Comparison of ENCODE assay signal across 30 cellular contexts in genomic region chr1:51790385-51790784, GRCh38.
A peak's percentile ranks its signal among the peaks of the same experiment; 100 is the strongest.
DNase-seq lines count a peak whose midpoint lies in the region; FAIRE-seq and TF ChIP-seq lines count a peak whose summit lies in the region.
"Had no signal": no experiment of that assay in that cellular context is flagged by ENCODE, and none has a peak within 500 bp of the region (broad histone marks: within the 10 kb centered on the region; RNA-seq: fewer than 3 reads in every experiment).

No MANE protein-coding gene starts in this region.

- no peaks in the 10 kb centered on the region for H3K27me3 ChIP-seq in bronchial epithelial cell (ENCODE audit: control insufficient read depth, insufficient read depth, low read length)
- H3K27me3 ChIP-seq: neutrophil, tibial artery had no signal

- H3K4me3 ChIP-seq in bronchial epithelial cell (ENCODE audit: low read depth, low read length), result no peak overlapping the region
- H3K4me3 ChIP-seq: A549, prostate gland, tibial artery had no signal

- H3K4me1 Mint-ChIP-seq in activated naive CD4-positive, alpha-beta T cell treated with anti-CD3 and anti-CD28 coated beads, Interleukin-2, amount 50 U/mL, for 24 hours, result peaks cover 6% of the 10 kb centered on the region
- peaks cover 40% of the 10 kb centered on the region for H3K4me1 Mint-ChIP-seq in progenitor cell of endocrine pancreas (ENCODE audit: low read depth)
- H3K4me1 Mint-ChIP-seq: central memory CD8-positive, alpha-beta T cell had no signal

- TF ChIP-seq POLR2A in GM19193 (IDR thresholded peaks at IDR 0.05; ENCODE audit: extremely low read depth, insufficient read depth, insufficient read length), result peak; percentile 34

- FAIRE-seq in bronchial epithelial cell (lab: Jason Lieb, UNC), result no peak
- FAIRE-seq: A549, astrocyte, G401.6, H54 had no signal

- H3K36me3 ChIP-seq in bronchial epithelial cell (ENCODE audit: control insufficient read depth, insufficient read depth, low read length), result peaks cover 31% of the 10 kb centered on the region

- H3K27me3 Mint-ChIP-seq in activated naive CD4-positive, alpha-beta T cell treated with anti-CD3 and anti-CD28 coated beads, Interleukin-2, amount 50 U/mL, for 24 hours, result no peaks in the 10 kb centered on the region
- H3K27me3 Mint-ChIP-seq in progenitor cell of endocrine pancreas, result no peaks in the 10 kb centered on the region
- H3K27me3 Mint-ChIP-seq: central memory CD8-positive, alpha-beta T cell; stimulated activated naive CD8-positive, alpha-beta T cell treated with anti-CD3 and anti-CD28 coated beads, Interleukin-15, Interleukin-2, amounts not matched to agents 100 ng/mL and 50 ng/mL, for 24 hours had no signal

- DNase-seq in activated naive CD4-positive, alpha-beta T cell (lab: John Stamatoyannopoulos, UW), result no peak
- DNase-seq in bronchial epithelial cell (ENCODE audit: low read depth) (peak; percentile 17), progenitor cell of endocrine pancreas (ENCODE audit: low spot score, unreplicated experiment) (no peak), NCI-H2171 (lab: John Stamatoyannopoulos, UW) (no peak), NCI-H446 (lab: John Stamatoyannopoulos, UW) (no peak)
- DNase-seq in activated T-cell treated with anti-CD3 and anti-CD28 coated beads, Interleukin-2, amount 50 U/mL, for 1 hour, result no peak
- DNase-seq: activated CD4-positive, alpha-beta T cell treated with anti-CD3 and anti-CD28 coated beads for 4 hours; COR-L47; dermis blood vessel endothelial cell; KG1; mesenchymal stem cell; MM.1S; NCI-H1417; NCI-H2081 treated with DMSO at 0.1 percent for 48 hours; NCI-H345; NCI-H774; stimulated activated CD4-positive, alpha-beta T cell treated with anti-CD3 and anti-CD28 coated beads, Interleukin-4, amount 100 ng/mL, for 4 hours; T-helper 9 cell; tibial artery had no signal

- TF ChIP-seq CTCF in bronchial epithelial cell (IDR thresholded peaks at IDR 0.05; ENCODE audit: insufficient read depth, low read length, severe bottlenecking) (no peak), progenitor cell of endocrine pancreas (IDR thresholded peaks at IDR 0.05; ENCODE audit: unreplicated experiment) (no peak)

- peak overlapping the region; percentile 18 for H3K27ac Mint-ChIP-seq in activated naive CD4-positive, alpha-beta T cell treated with anti-CD3 and anti-CD28 coated beads, Interleukin-2, amount 50 U/mL, for 24 hours
- H3K27ac Mint-ChIP-seq in progenitor cell of endocrine pancreas, result peak overlapping the region; percentile 23

- no peaks in the 10 kb centered on the region for H3K9me3 Mint-ChIP-seq in activated naive CD4-positive, alpha-beta T cell treated with anti-CD3 and anti-CD28 coated beads, Interleukin-2, amount 50 U/mL, for 24 hours
- H3K9me3 Mint-ChIP-seq in progenitor cell of endocrine pancreas (ENCODE audit: low read depth), result no peaks in the 10 kb centered on the region
- H3K9me3 Mint-ChIP-seq: activated naive CD4-positive, alpha-beta T cell treated with anti-CD3 and anti-CD28 coated beads, Interleukin-2, amount 50 U/mL, for 72 hours; central memory CD8-positive, alpha-beta T cell; stimulated activated naive CD8-positive, alpha-beta T cell treated with anti-CD3 and anti-CD28 coated beads, Interleukin-15, Interleukin-2, amounts not matched to agents 100 ng/mL and 50 ng/mL, for 24 hours had no signal

- no peak overlapping the region for H3K4me3 Mint-ChIP-seq in activated naive CD4-positive, alpha-beta T cell treated with anti-CD3 and anti-CD28 coated beads, Interleukin-2, amount 50 U/mL, for 24 hours
- no peak overlapping the region for H3K4me3 Mint-ChIP-seq in progenitor cell of endocrine pancreas (ENCODE audit: low read depth)
- H3K4me3 Mint-ChIP-seq: central memory CD8-positive, alpha-beta T cell; stimulated activated naive CD8-positive, alpha-beta T cell treated with anti-CD3 and anti-CD28 coated beads, Interleukin-15, Interleukin-2, amounts not matched to agents 100 ng/mL and 50 ng/mL, for 24 hours had no signal

- peaks cover 24% of the 10 kb centered on the region for H3K36me3 Mint-ChIP-seq in activated naive CD4-positive, alpha-beta T cell treated with anti-CD3 and anti-CD28 coated beads, Interleukin-2, amount 50 U/mL, for 24 hours
- peaks cover 72% of the 10 kb centered on the region for H3K36me3 Mint-ChIP-seq in progenitor cell of endocrine pancreas (ENCODE audit: insufficient read depth)
